Comparison of ENCODE assay signal across 16 cellular contexts in the genomic region with DNA sequence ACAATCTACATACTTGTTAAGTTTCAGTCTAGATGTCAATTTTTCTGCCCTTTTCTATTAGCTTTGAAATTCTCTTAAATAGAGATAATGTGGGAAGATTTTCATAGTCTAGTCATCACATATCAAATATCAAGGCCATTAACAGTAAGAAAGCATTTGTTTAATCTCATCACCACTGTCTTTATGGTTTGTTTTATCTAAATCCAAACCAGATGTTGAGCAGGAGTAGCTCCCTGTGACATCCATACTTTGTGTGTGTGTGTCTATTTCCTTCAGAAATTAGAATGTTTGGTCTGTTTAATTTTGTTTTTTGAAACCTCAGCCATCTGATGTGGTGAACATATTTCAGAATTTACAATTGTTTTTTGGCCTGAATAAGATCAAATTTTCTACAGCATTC. TPM values are rescaled to one million over a fixed set of nuclear protein-coding genes. Genes with fewer than 3 reads are reported as not detected.
DNase-seq lines count a peak whose midpoint lies in the region; ATAC-seq, FAIRE-seq and TF ChIP-seq lines count a peak whose summit lies in the region.
"Had no signal": no experiment of that assay in that cellular context is flagged by ENCODE, and none has a peak within 500 bp of the region (broad histone marks: within the 10 kb centered on the region; RNA-seq: fewer than 3 reads in every experiment).

No MANE protein-coding gene starts in this region.

- H3K4me1 Mint-ChIP-seq in Caco-2 (ENCODE audit: low read depth, unreplicated experiment): no peaks in the 10 kb centered on the region

- H3K27ac Mint-ChIP-seq in Caco-2 (ENCODE audit: unreplicated experiment): no peak overlapping the region
- H3K27ac Mint-ChIP-seq: B cell; CD4-positive, alpha-beta T cell; GM23338 had no signal

- CTCF ChIA-PET in Caco-2 (lab: Charles Lee): no interaction called here

- ATAC-seq in HG02571 (IDR thresholded peaks at IDR 0.05; ENCODE audit: unreplicated experiment): no peak
- ATAC-seq: GM12878, GM23338 had no signal

- no peaks in the 10 kb centered on the region for H3K36me3 ChIP-seq in GM23248 (ENCODE audit: low read depth)
- H3K36me3 ChIP-seq in Caco-2 (ENCODE audit: control insufficient read depth, insufficient read depth, low read length): no peaks in the 10 kb centered on the region

- H3K4me3 Mint-ChIP-seq in Caco-2 (ENCODE audit: unreplicated experiment): no peak overlapping the region
- H3K4me3 Mint-ChIP-seq: B cell; CD4-positive, alpha-beta T cell; GM23338 had no signal

- intact Hi-C loops in Caco-2 (cut with micrococcal nuclease; ENCODE audit: unreplicated experiment): no loop called here

- POLR2A ChIA-PET in Caco-2 (lab: Charles Lee): no interaction called here

- no peaks in the 10 kb centered on the region for H3K9me3 Mint-ChIP-seq in Caco-2 (ENCODE audit: unreplicated experiment)
- H3K9me3 Mint-ChIP-seq: CD4-positive, alpha-beta T cell; GM23338 had no signal

- no peaks in the 10 kb centered on the region for H3K36me3 Mint-ChIP-seq in Caco-2 (ENCODE audit: insufficient read depth, unreplicated experiment)

- in situ Hi-C loops in GM23248 (cut with MboI): no loop called here

- no peak overlapping the region for H3K4me3 ChIP-seq in GM23248
- no peak overlapping the region for H3K4me3 ChIP-seq in Caco-2 (ENCODE audit: low read depth, low read length)
- H3K4me3 ChIP-seq: GM12878, GM23338 had no signal

- peak; percentile 94 for FAIRE-seq in endometrium (lab: Jason Lieb, UNC)
- FAIRE-seq: GM12878, GM18507 had no signal

- H3K4me1 ChIP-seq in GM23248 (ENCODE audit: insufficient read depth) (no peaks in the 10 kb centered on the region), Caco-2 (no peaks in the 10 kb centered on the region)

- no peak overlapping the region for H3K9ac ChIP-seq in GM23248

- H4K20me1 ChIP-seq in GM23248 (ENCODE audit: insufficient read depth): no peaks in the 10 kb centered on the region

- no peak overlapping the region for H3K4me2 ChIP-seq in GM23248 (ENCODE audit: unreplicated experiment)
- H3K4me2 ChIP-seq: GM23338 had no signal

- peaks cover 79% of the 10 kb centered on the region for H3K27me3 ChIP-seq in GM23248 (replicated peaks; ENCODE audit: insufficient read depth)
- H3K27me3 ChIP-seq in Caco-2 (replicated peaks; ENCODE audit: control insufficient read depth, insufficient read depth, low read length): no peaks in the 10 kb centered on the region

- TF ChIP-seq CTCF in Caco-2 (IDR thresholded peaks at IDR 0.05; ENCODE audit: insufficient read depth in 1 of 2, low read depth in 1 of 2, low read length in 1 of 2, severe bottlenecking in 1 of 2, unreplicated experiment in 1 of 2): no peak

- peak; percentile 23 for DNase-seq in GM23248
- DNase-seq in SK-N-DZ (ENCODE audit: low spot score): peak; percentile 85
- DNase-seq in left kidney (ENCODE audit: low read depth, low spot score): peak; percentile 13
- no peak for DNase-seq in NCI-H2029 treated with DMSO at 0.1 percent for 48 hours (lab: John Stamatoyannopoulos, UW)
- no peak for DNase-seq in Caco-2
- DNase-seq in SIG-M5 (lab: John Stamatoyannopoulos, UW): no peak
- DNase-seq: C1 segment of cervical spinal cord; CD4-positive, alpha-beta T cell; DMS79; H7 had no signal

- H3K27me3 Mint-ChIP-seq in Caco-2 (ENCODE audit: insufficient read depth, unreplicated experiment): peaks cover 29% of the 10 kb centered on the region

- no peak overlapping the region for H2AFZ ChIP-seq in GM23248
- H2AFZ ChIP-seq: GM23338 had no signal

- no peak overlapping the region for H3K27ac ChIP-seq in GM23248

- H3F3A ChIP-seq in GM23248 (ENCODE audit: insufficient read depth): no peaks in the 10 kb centered on the region

- H3K9me3 ChIP-seq in GM23248 (ENCODE audit: low read depth) (no peaks in the 10 kb centered on the region), Caco-2 (no peaks in the 10 kb centered on the region)

- no TSS peak for BruUV-seq in Caco-2 (replicated peaks; lab: Mats Ljungman, UMichigan)

- H3K9me2 ChIP-seq in GM23248 (ENCODE audit: insufficient read depth): no peaks in the 10 kb centered on the region

- H3K79me2 ChIP-seq in GM23248 (ENCODE audit: insufficient read depth): no peaks in the 10 kb centered on the region

RNA-seq across cellular contexts. Expression of a gene that starts 23.1 kb away (rescaled TPM):
- 13.5 and 29.2 TPM in 2 replicates for total RNA-seq in GM23248 (2014; rRNA removed; shearing (Covaris generic))
- polyA plus RNA-seq in GM23248 (2016; fragmentation: Nextera tagmentation; extraction: Ambion mirVana): 17.5 and 19.8 TPM in 2 replicates
- polyA plus RNA-seq in SK-N-DZ (2014; cell fraction: cytosol; rRNA removed): 63.0 and 73.7 TPM in 2 replicates
- 569 and 650 TPM in 2 replicates for polyA plus RNA-seq in SK-N-DZ (2014; cell fraction: nucleus; rRNA removed)
- total RNA-seq in Caco-2 (2022): 52.3 and 68.2 TPM in 2 replicates

Comparison
In these comparisons a context has a peak if more than half of its experiments do, and no peak if none do; other contexts are left out.
1. DNase-seq: peak in GM23248 (single experiment), SK-N-DZ (single experiment) and left kidney (single experiment); none in NCI-H2029 treated with DMSO at 0.1 percent for 48 hours (single experiment), Caco-2 (0 of 2) and SIG-M5 (single experiment).